In the genomic region with DNA sequence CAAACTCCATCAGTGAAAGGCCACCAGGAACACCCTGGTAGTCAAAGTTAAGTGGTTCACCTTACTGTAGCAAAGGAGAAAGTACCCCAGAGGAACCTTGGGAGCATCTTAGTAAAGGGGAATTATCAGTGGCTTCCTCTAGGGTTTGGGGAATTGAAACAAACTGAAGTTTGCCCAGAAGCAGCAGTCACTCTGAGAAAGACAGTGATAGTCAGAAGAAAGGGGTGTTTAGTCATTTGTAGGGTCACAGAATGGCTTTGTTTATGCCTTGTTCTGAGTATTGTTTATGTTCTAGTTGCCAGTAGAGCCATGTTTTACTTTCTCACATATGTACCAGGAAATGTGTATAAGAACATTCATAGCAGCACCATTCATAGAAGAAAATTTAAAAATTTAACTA, we compare ENCODE assay signal across 21 cellular contexts.
DNase-seq lines count a peak whose midpoint lies in the region; ATAC-seq, FAIRE-seq and TF ChIP-seq lines count a peak whose summit lies in the region.
"Had no signal": no experiment of that assay in that cellular context is flagged by ENCODE, and none has a peak within 500 bp of the region (broad histone marks: within the 10 kb centered on the region; RNA-seq: fewer than 3 reads in every experiment).

No MANE protein-coding gene starts in this region.

- no peaks in the 10 kb centered on the region for H3K36me3 Mint-ChIP-seq in HFFc6 (ENCODE audit: low read depth)

- ATAC-seq in HG02610 (IDR thresholded peaks at IDR 0.05; ENCODE audit: unreplicated experiment) = peak; percentile 98
- ATAC-seq in HG03196 (IDR thresholded peaks at IDR 0.05; ENCODE audit: unreplicated experiment) = peak; percentile 64
- ATAC-seq: activated CD4-positive, alpha-beta T cell treated with anti-CD3 and anti-CD28 coated beads for 36 hours; K562; left cardiac atrium; T-helper 17 cell had no signal

- H3K27me3 Mint-ChIP-seq in HFFc6 (ENCODE audit: insufficient read depth) = no peaks in the 10 kb centered on the region
- H3K27me3 Mint-ChIP-seq: activated CD4-positive, alpha-beta T cell treated with anti-CD3 and anti-CD28 coated beads for 36 hours; activated T-cell treated with anti-CD3 and anti-CD28 coated beads, Interleukin-2, amount 50 U/mL, for 24 hours; progenitor cell of endocrine pancreas; T-helper 17 cell had no signal

- H3K9me3 Mint-ChIP-seq in HFFc6 = peaks cover 29% of the 10 kb centered on the region
- H3K9me3 Mint-ChIP-seq: activated T-cell treated with anti-CD3 and anti-CD28 coated beads, Interleukin-2, amount 50 U/mL, for 24 hours had no signal

- H3K4me3 ChIP-seq in GM12865 (ENCODE audit: low read depth, low read length) = no peak overlapping the region
- H3K4me3 ChIP-seq: adrenal gland, K562 had no signal

- H3K27ac Mint-ChIP-seq in HFFc6 = no peak overlapping the region
- H3K27ac Mint-ChIP-seq: activated CD4-positive, alpha-beta T cell treated with anti-CD3 and anti-CD28 coated beads for 36 hours; activated T-cell treated with anti-CD3 and anti-CD28 coated beads, Interleukin-2, amount 50 U/mL, for 24 hours; progenitor cell of endocrine pancreas; T-helper 17 cell had no signal

- peak; percentile 60 for FAIRE-seq in GM19239 (lab: Jason Lieb, UNC)
- FAIRE-seq: K562 had no signal

- H3K4me3 Mint-ChIP-seq in HFFc6 = no peak overlapping the region
- H3K4me3 Mint-ChIP-seq: activated CD4-positive, alpha-beta T cell treated with anti-CD3 and anti-CD28 coated beads for 36 hours; activated T-cell treated with anti-CD3 and anti-CD28 coated beads, Interleukin-2, amount 50 U/mL, for 24 hours; T-helper 17 cell had no signal

- TF ChIP-seq CTCF in GM12865 (IDR thresholded peaks at IDR 0.05; ENCODE audit: insufficient read depth, low read depth, low read length, missing control alignments) = no peak
- TF ChIP-seq CTCF in HFFc6 (IDR thresholded peaks at IDR 0.05) = no peak

- no peaks in the 10 kb centered on the region for H3K4me1 Mint-ChIP-seq in HFFc6 (ENCODE audit: low read depth)
- H3K4me1 Mint-ChIP-seq: activated CD4-positive, alpha-beta T cell treated with anti-CD3 and anti-CD28 coated beads for 36 hours; T-helper 17 cell had no signal

- peak; percentile 40 for DNase-seq in GM12865 (ENCODE audit: low read depth)
- DNase-seq in GM19239 (ENCODE audit: insufficient read length, low spot score) = no peak
- no peak for DNase-seq in stimulated activated CD4-positive, alpha-beta T cell treated with anti-CD3 and anti-CD28 coated beads, Interleukin-15, amount 100 ng/mL, for 24 hours
- no peak for DNase-seq in inferior parietal cortex (ENCODE audit: extremely low spot score)
- no peak for DNase-seq in kidney glomerular epithelial cell (lab: John Stamatoyannopoulos, UW)
- DNase-seq in HFFc6 = no peak
- DNase-seq: ACHN; activated CD4-positive, alpha-beta T cell treated with anti-CD3 and anti-CD28 coated beads for 36 hours; activated T-cell treated with anti-CD3 and anti-CD28 coated beads, Interleukin-2, amount 50 U/mL, for 24 hours; adrenal gland; Calu3; GF-D8; head of caudate nucleus; left cardiac atrium; NCI-H524; stimulated activated CD4-positive, alpha-beta T cell treated with anti-CD3 and anti-CD28 coated beads, Interleukin-1b, Interleukin-23, amount 100 ng/mL, for 48 hours; T-helper 17 cell had no signal
